ENCODE assay signal across 1 cellular context in genomic region chr6:34526241-34526972, GRCh38.
TF ChIP-seq lines count a peak whose summit lies in the region.

No MANE protein-coding gene starts in this region.

TF ChIP-seq in GM12878, 131 proteins besides CTCF, POLR2A, EP300 and RAD21 (continued from another document):
- TF ChIP-seq CUX1 (IDR thresholded peaks at IDR 0.05; ENCODE audit: insufficient replicate concordance, low read depth, low read length), result no peak
